ENCODE assay signal across 9 cellular contexts in the genomic region with DNA sequence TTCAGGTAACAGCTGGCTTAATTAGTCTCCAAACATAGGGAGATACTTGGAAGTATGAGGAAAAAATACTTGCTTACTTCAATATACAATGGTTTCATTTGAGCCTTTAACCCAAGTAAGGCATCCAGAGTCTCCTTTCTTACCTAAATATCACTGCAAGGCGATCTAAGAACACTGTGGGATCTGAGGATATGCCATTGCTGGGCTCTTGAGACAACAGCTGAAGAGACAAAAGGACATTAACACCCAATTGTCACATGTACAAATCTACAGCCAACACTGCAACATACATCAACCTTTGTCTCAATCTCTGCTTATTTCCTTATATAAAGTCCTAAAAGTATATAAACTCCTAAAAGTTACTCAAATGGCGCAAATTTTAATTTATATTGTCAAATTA.
"Had no signal": no experiment of that assay in that cellular context is flagged by ENCODE, and none has a peak within 500 bp of the region (broad histone marks: within the 10 kb centered on the region; RNA-seq: fewer than 3 reads in every experiment).

No MANE protein-coding gene starts in this region.

- H3K9me3 ChIP-seq: HAP-1 had no signal

- H2AFZ ChIP-seq: GM23248 had no signal

- H3K27ac ChIP-seq: GM23248, HL-60 had no signal

- H3K4me1 Mint-ChIP-seq: IgD-negative memory B cell had no signal

- H3K9ac ChIP-seq: GM23248 had no signal

- DNase-seq: GM23248, GOT3, H7, HFFc6 had no signal

- H3K27ac Mint-ChIP-seq: HFFc6 had no signal

- H3K9me3 Mint-ChIP-seq: HFFc6, IgD-negative memory B cell had no signal

- H3K4me3 Mint-ChIP-seq: HFFc6, IgD-negative memory B cell had no signal

- H3K27me3 Mint-ChIP-seq: IgD-negative memory B cell had no signal

- ATAC-seq: HCT116, HepG2 had no signal

- H3K4me3 ChIP-seq: GM23248, HAP-1 had no signal
